ENCODE assay signal across 29 cellular contexts in the genomic region with DNA sequence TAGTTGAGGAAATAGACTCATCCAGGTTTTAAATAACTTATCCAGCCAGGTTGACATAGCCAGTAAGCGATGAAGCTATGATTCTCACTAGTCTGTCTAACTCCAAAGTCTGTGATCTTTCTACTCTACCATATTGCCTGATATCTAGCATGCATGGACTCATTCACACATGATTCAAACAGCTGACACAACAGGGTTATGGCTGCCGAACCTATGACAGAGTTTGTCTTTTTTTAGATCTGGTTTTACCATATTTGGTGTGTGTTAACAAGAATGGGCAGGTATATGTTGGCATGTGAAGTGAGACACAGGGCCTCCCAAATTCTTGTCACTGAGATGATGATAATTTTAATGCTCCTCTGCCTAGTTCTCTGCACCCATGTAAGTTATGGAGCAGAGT.
DNase-seq lines count a peak whose midpoint lies in the region; ATAC-seq, FAIRE-seq and TF ChIP-seq lines count a peak whose summit lies in the region.
"Had no signal": no experiment of that assay in that cellular context is flagged by ENCODE, and none has a peak within 500 bp of the region (broad histone marks: within the 10 kb centered on the region; RNA-seq: fewer than 3 reads in every experiment).

No MANE protein-coding gene starts in this region.

- intact Hi-C loops in heart right ventricle (cut with DNase I), result loop anchor here in 3 of 10 donors (5.0 to 10.0 kb wide), 3 partner anchors 291 to 376 kb away; partner anchors contain the start of gene FOSL2 (in 2 of the 3)

- H3K9me3 ChIP-seq in heart right ventricle (no peaks in the 10 kb centered on the region), right atrium auricular region (no peaks in the 10 kb centered on the region)
- H3K9me3 ChIP-seq: thyroid gland had no signal

- H3K4me1 ChIP-seq in heart right ventricle (peaks cover 5 to 51% (median 34%) of the 10 kb centered on the region in 9 donors), right atrium auricular region (peaks cover 0 to 37% of the 10 kb centered on the region in 2 donors)

- H3K27ac ChIP-seq in heart right ventricle, result peak overlapping the region in 9 of 10 donors; percentile 4 to 87 (median 74)
- H3K27ac ChIP-seq in right atrium auricular region, result peak overlapping the region in 1 of 2 donors; percentile 66
- H3K27ac ChIP-seq: KMS-11, thyroid gland had no signal

- H3K27me3 ChIP-seq in heart right ventricle (no peaks in the 10 kb centered on the region), right atrium auricular region (no peaks in the 10 kb centered on the region)
- H3K27me3 ChIP-seq: dorsolateral prefrontal cortex, thyroid gland had no signal

- no peaks in the 10 kb centered on the region for H3K36me3 ChIP-seq in heart right ventricle
- H3K36me3 ChIP-seq in right atrium auricular region, result no peaks in the 10 kb centered on the region
- H3K36me3 ChIP-seq: thyroid gland had no signal

- no peak for TF ChIP-seq CTCF in heart right ventricle (IDR thresholded peaks at IDR 0.05)
- TF ChIP-seq CTCF in right atrium auricular region (IDR thresholded peaks at IDR 0.05), result no peak
- no peak for TF ChIP-seq CTCF in epithelial cell of esophagus (IDR thresholded peaks at IDR 0.05; ENCODE audit: insufficient read depth, low read depth, low read length, missing control alignments)

- ATAC-seq in heart right ventricle, result peak in 2 of 8 donors; percentile 9 to 42
- ATAC-seq: activated CD8-positive, alpha-beta T cell treated with anti-CD3 and anti-CD28 coated beads, Interleukin-2, amount 10 ng/mL, durations not matched to agents 7 days and 5 days; left lobe of liver; naive thymus-derived CD4-positive, alpha-beta T cell; SK-N-SH treated with all-trans-retinoic acid at 6 μM for 48 hours; stimulated activated naive CD8-positive, alpha-beta T cell treated with anti-CD3 and anti-CD28 coated beads, Interleukin-15, amount 100 ng/mL, for 72 hours; T-helper 17 cell had no signal

- H3K4me3 ChIP-seq in heart right ventricle (no peak overlapping the region), right atrium auricular region (no peak overlapping the region), epithelial cell of esophagus (ENCODE audit: low read length) (no peak overlapping the region)
- H3K4me3 ChIP-seq: dorsolateral prefrontal cortex, thyroid gland had no signal

- DNase-seq in heart right ventricle (no peak), right atrium auricular region (ENCODE audit: low spot score) (no peak), epithelial cell of esophagus (ENCODE audit: low read depth) (peak; percentile 90), myocyte (ENCODE audit: low read depth) (peak; percentile 74), urothelium cell line (ENCODE audit: low spot score) (no peak), NCI-H526 treated with DMSO at 0.1 percent for 48 hours (lab: John Stamatoyannopoulos, UW) (no peak), EL (no peak), DMS153 (lab: John Stamatoyannopoulos, UW) (no peak)
- DNase-seq: activated CD4-positive, CD25-positive, alpha-beta regulatory T cell treated with anti-CD3 and anti-CD28 coated beads, Interleukin-2, amount 50 U/mL, for 72 hours; activated CD8-positive, alpha-beta T cell treated with anti-CD3 and anti-CD28 coated beads, Interleukin-2, amount 10 ng/mL, durations not matched to agents 7 days and 5 days; activated effector memory CD4-positive, alpha-beta T cell treated with Interleukin-2 at 50 U/mL for 16 hours; activated T-cell treated with anti-CD3 and anti-CD28 coated beads for 4 hours; AML-193; CD4-positive, alpha-beta T cell; cerebellar nuclear complex; dorsolateral prefrontal cortex; H9; naive thymus-derived CD4-positive, alpha-beta T cell; NCI-H446; NCI-H82; RPMI8226; small intestine; stimulated activated naive CD8-positive, alpha-beta T cell treated with anti-CD3 and anti-CD28 coated beads, Interleukin-15, amount 100 ng/mL, for 72 hours; T-helper 17 cell had no signal

- WGBS in heart right ventricle, 2 donors, result 73 to 76% methylated on average over 2 of the region's 2 CpGs

- peak; percentile 50 for FAIRE-seq in urothelium cell line (lab: Jason Lieb, UNC)
- FAIRE-seq: A204.1, small intestine had no signal

Comparison
In these comparisons a context has a peak if more than half of its experiments do, and no peak if none do; other contexts are left out.
1. DNase-seq: peak in epithelial cell of esophagus (single experiment) and myocyte (single experiment); none in heart right ventricle (0 of 2), right atrium auricular region (single experiment), urothelium cell line (single experiment), NCI-H526 treated with DMSO at 0.1 percent for 48 hours (single experiment), EL (single experiment) and DMS153 (single experiment).